Comparison of ENCODE assay signal across 10 cellular contexts in genomic region chr11:59224419-59224928, GRCh38. TPM values are rescaled to one million over a fixed set of nuclear protein-coding genes. Genes with fewer than 3 reads are reported as not detected.
A peak's percentile ranks its signal among the peaks of the same experiment; 100 is the strongest.
DNase-seq lines count a peak whose midpoint lies in the region; ATAC-seq and TF ChIP-seq lines count a peak whose summit lies in the region.
"Had no signal": no experiment of that assay in that cellular context is flagged by ENCODE, and none has a peak within 500 bp of the region (broad histone marks: within the 10 kb centered on the region; RNA-seq: fewer than 3 reads in every experiment).

No MANE protein-coding gene starts in this region.

- BruUV-seq in Caco-2 (replicated peaks; lab: Mats Ljungman, UMichigan): no TSS peak

- DNase-seq in effector memory CD8-positive, alpha-beta T cell: no peak
- DNase-seq in A172 (ENCODE audit: low spot score) (no peak), Caco-2 (no peak)
- DNase-seq in stimulated activated CD4-positive, alpha-beta T cell treated with anti-CD3 and anti-CD28 coated beads, Interleukin-4, amount 100 ng/mL, for 1 hour: no peak
- no peak for DNase-seq in activated CD4-positive, alpha-beta memory T cell treated with anti-CD3 and anti-CD28 coated beads, Interleukin-2, amount 10 ng/mL, durations not matched to agents 7 days and 5 days
- DNase-seq: activated CD4-positive, alpha-beta T cell treated with anti-CD3 and anti-CD28 coated beads, Interleukin-2, amount 50 U/mL, for 1 hour; NCI-H187 treated with DMSO at 0.1 percent for 48 hours had no signal

- ATAC-seq in GM19397 (IDR thresholded peaks at IDR 0.05; ENCODE audit: unreplicated experiment): peak; percentile 40
- peak; percentile 38 for ATAC-seq in HG03342 (IDR thresholded peaks at IDR 0.05; ENCODE audit: unreplicated experiment)
- peak; percentile 21 for ATAC-seq in effector memory CD8-positive, alpha-beta T cell (replicated peaks)

- POLR2A ChIA-PET in activated CD4-positive, alpha-beta memory T cell treated with anti-CD3 and anti-CD28 coated beads, Interleukin-2, amount 10 ng/mL, durations not matched to agents 7 days and 5 days (lab: Charles Lee): no interaction called here
- POLR2A ChIA-PET in Caco-2 (lab: Charles Lee): no interaction called here

- H3K4me3 Mint-ChIP-seq in effector memory CD8-positive, alpha-beta T cell: no peak overlapping the region
- H3K4me3 Mint-ChIP-seq in activated CD4-positive, alpha-beta memory T cell treated with anti-CD3 and anti-CD28 coated beads, Interleukin-2, amount 10 ng/mL, durations not matched to agents 7 days and 5 days: no peak overlapping the region
- no peak overlapping the region for H3K4me3 Mint-ChIP-seq in Caco-2 (ENCODE audit: unreplicated experiment)

- no peak for TF ChIP-seq CTCF in Caco-2 (IDR thresholded peaks at IDR 0.05; ENCODE audit: insufficient read depth in 1 of 2, low read depth in 1 of 2, low read length in 1 of 2, severe bottlenecking in 1 of 2, unreplicated experiment in 1 of 2)

- intact Hi-C loops in Caco-2 (cut with micrococcal nuclease; ENCODE audit: unreplicated experiment): no loop called here

- H3K36me3 ChIP-seq in skeletal muscle satellite cell (ENCODE audit: insufficient read depth, low read length) (no peaks in the 10 kb centered on the region), Caco-2 (ENCODE audit: control insufficient read depth, insufficient read depth, low read length) (no peaks in the 10 kb centered on the region)

- H3K27me3 ChIP-seq in skeletal muscle satellite cell (ENCODE audit: control insufficient read depth, insufficient read depth, low read length) (no peaks in the 10 kb centered on the region), Caco-2 (replicated peaks; ENCODE audit: control insufficient read depth, insufficient read depth, low read length) (no peaks in the 10 kb centered on the region)

- H3K27ac Mint-ChIP-seq in effector memory CD8-positive, alpha-beta T cell: no peak overlapping the region
- H3K27ac Mint-ChIP-seq in activated CD4-positive, alpha-beta memory T cell treated with anti-CD3 and anti-CD28 coated beads, Interleukin-2, amount 10 ng/mL, durations not matched to agents 7 days and 5 days: no peak overlapping the region
- H3K27ac Mint-ChIP-seq in Caco-2 (ENCODE audit: unreplicated experiment): no peak overlapping the region

- H3K36me3 Mint-ChIP-seq in effector memory CD8-positive, alpha-beta T cell (ENCODE audit: insufficient read depth): no peaks in the 10 kb centered on the region
- H3K36me3 Mint-ChIP-seq in activated CD4-positive, alpha-beta memory T cell treated with anti-CD3 and anti-CD28 coated beads, Interleukin-2, amount 10 ng/mL, durations not matched to agents 7 days and 5 days (ENCODE audit: low read depth): no peaks in the 10 kb centered on the region
- H3K36me3 Mint-ChIP-seq in Caco-2 (ENCODE audit: insufficient read depth, unreplicated experiment): no peaks in the 10 kb centered on the region

- H3K4me1 ChIP-seq in skeletal muscle satellite cell (ENCODE audit: control insufficient read depth, insufficient read depth, low read length) (peaks cover 59% of the 10 kb centered on the region), Caco-2 (no peaks in the 10 kb centered on the region)

- peaks cover 0 to 23% of the 10 kb centered on the region in 2 donors for H3K27me3 Mint-ChIP-seq in effector memory CD8-positive, alpha-beta T cell
- H3K27me3 Mint-ChIP-seq in activated CD4-positive, alpha-beta memory T cell treated with anti-CD3 and anti-CD28 coated beads, Interleukin-2, amount 10 ng/mL, durations not matched to agents 7 days and 5 days: peaks cover 5% of the 10 kb centered on the region
- H3K27me3 Mint-ChIP-seq in Caco-2 (ENCODE audit: insufficient read depth, unreplicated experiment): peaks cover 10% of the 10 kb centered on the region

- no peaks in the 10 kb centered on the region for H3K9me3 ChIP-seq in skeletal muscle satellite cell (replicated peaks; ENCODE audit: low read length)
- no peaks in the 10 kb centered on the region for H3K9me3 ChIP-seq in Caco-2

- CTCF ChIA-PET in activated CD4-positive, alpha-beta memory T cell treated with anti-CD3 and anti-CD28 coated beads, Interleukin-2, amount 10 ng/mL, durations not matched to agents 7 days and 5 days (lab: Charles Lee): no interaction called here
- CTCF ChIA-PET in Caco-2 (lab: Charles Lee): no interaction called here

- H3K4me2 ChIP-seq in skeletal muscle satellite cell (ENCODE audit: low read length): peak overlapping the region; percentile 12

- H3K9ac ChIP-seq in skeletal muscle satellite cell (ENCODE audit: low read depth, low read length): no peak overlapping the region

- H3K4me3 ChIP-seq in skeletal muscle satellite cell (ENCODE audit: low read length) (no peak overlapping the region), Caco-2 (ENCODE audit: low read depth, low read length) (no peak overlapping the region)

- no peaks in the 10 kb centered on the region for H3K9me3 Mint-ChIP-seq in effector memory CD8-positive, alpha-beta T cell
- no peaks in the 10 kb centered on the region for H3K9me3 Mint-ChIP-seq in activated CD4-positive, alpha-beta memory T cell treated with anti-CD3 and anti-CD28 coated beads, Interleukin-2, amount 10 ng/mL, durations not matched to agents 7 days and 5 days
- no peaks in the 10 kb centered on the region for H3K9me3 Mint-ChIP-seq in Caco-2 (ENCODE audit: unreplicated experiment)

- H3K4me1 Mint-ChIP-seq in effector memory CD8-positive, alpha-beta T cell (ENCODE audit: low read depth in 2 of 2): no peaks in the 10 kb centered on the region
- H3K4me1 Mint-ChIP-seq in activated CD4-positive, alpha-beta memory T cell treated with anti-CD3 and anti-CD28 coated beads, Interleukin-2, amount 10 ng/mL, durations not matched to agents 7 days and 5 days: peaks cover 9% of the 10 kb centered on the region
- H3K4me1 Mint-ChIP-seq in Caco-2 (ENCODE audit: low read depth, unreplicated experiment): no peaks in the 10 kb centered on the region

RNA-seq across cellular contexts. Expression of gene MPEG1, which starts 11.7 kb away (rescaled TPM):
- total RNA-seq in skeletal muscle satellite cell (2012; rRNA removed): not detected in 2 replicates
- not detected in 2 replicates for total RNA-seq in A172 (2014; rRNA removed; shearing (Covaris generic))
- total RNA-seq in activated CD4-positive, alpha-beta memory T cell treated with anti-CD3 and anti-CD28 coated beads, Interleukin-2, amount 10 ng/mL, durations not matched to agents 7 days and 5 days: not detected
- total RNA-seq in Caco-2 (2022): not detected in 2 replicates

RNA-seq across cellular contexts. Expression of gene DTX4, which starts 52.5 kb away (rescaled TPM):
- under 0.01 and 0.87 TPM in 2 replicates for total RNA-seq in skeletal muscle satellite cell (2012; rRNA removed)
- total RNA-seq in A172 (2014; rRNA removed; shearing (Covaris generic)): 0.12 and 0.21 TPM in 2 replicates
- total RNA-seq in activated CD4-positive, alpha-beta memory T cell treated with anti-CD3 and anti-CD28 coated beads, Interleukin-2, amount 10 ng/mL, durations not matched to agents 7 days and 5 days: under 1 TPM; 0.30 to 0.48 TPM
- total RNA-seq in Caco-2 (2022): 85.6 and 96.7 TPM in 2 replicates

Comparison
In these comparisons a context has a peak if more than half of its experiments do, and no peak if none do; other contexts are left out.
1. RNA of gene DTX4, which starts 52.5 kb away (total RNA-seq): 85.6 to 96.7 TPM in Caco-2; 0.30 to 0.48 TPM in activated CD4-positive, alpha-beta memory T cell treated with anti-CD3 and anti-CD28 coated beads, Interleukin-2, amount 10 ng/mL, durations not matched to agents 7 days and 5 days and 0.12 to 0.21 TPM in A172; every median in the first group is over 10 times any median in the second.
2. Peak in every context shown above with its lines, with median percentiles within 50 percentile points of each other: ATAC-seq.